ENCODE assay signal across 1 cellular context in genomic region chr9:124218438-124219289, GRCh38.
TF ChIP-seq lines count a peak whose summit lies in the region.

No MANE protein-coding gene starts in this region.

TF ChIP-seq in K562, 482 proteins besides CTCF, POLR2A, EP300 and RAD21 (continued from another document and continues in another):
- TF ChIP-seq ZBTB9 (CRISPR knock-in tag; IDR thresholded peaks at IDR 0.05) (no peak), SMARCE1 (IDR thresholded peaks at IDR 0.05) (peak; percentile 15; the same call in 1 of the 2 replicates), ILK (tag; IDR thresholded peaks at IDR 0.05; ENCODE audit: borderline replicate concordance, low read depth) (no peak), ZNF707 (CRISPR knock-in tag; conservative IDR thresholded peaks at IDR 0.05) (no peak), KAT7 (CRISPR knock-in tag; IDR thresholded peaks at IDR 0.05; ENCODE audit: borderline replicate concordance) (no peak), TAF9B (IDR thresholded peaks at IDR 0.05; ENCODE audit: partially characterized antibody) (no peak), RBM14 (IDR thresholded peaks at IDR 0.05; ENCODE audit: borderline replicate concordance, insufficient read depth, low read depth, low read length) (no peak), ZNF174 (CRISPR knock-in tag; IDR thresholded peaks at IDR 0.05) (no peak), SMAD1 (IDR thresholded peaks at IDR 0.05; ENCODE audit: low read depth, low read length, partially characterized antibody) (no peak), ZNF766 (CRISPR knock-in tag; conservative IDR thresholded peaks at IDR 0.05) (no peak), ZKSCAN8 (CRISPR knock-in tag; IDR thresholded peaks at IDR 0.05) (no peak), FOXK1 (CRISPR knock-in tag; IDR thresholded peaks at IDR 0.05; ENCODE audit: borderline replicate concordance) (no peak), E2F8 (IDR thresholded peaks at IDR 0.05; ENCODE audit: low read depth, partially characterized antibody) (no peak), ZNF277 (CRISPR knock-in tag; IDR thresholded peaks at IDR 0.05; ENCODE audit: borderline replicate concordance) (no peak), SAFB (IDR thresholded peaks at IDR 0.05; ENCODE audit: borderline replicate concordance, low read depth, low read length) (no peak), MIER1 (IDR thresholded peaks at IDR 0.05; ENCODE audit: low read depth) (no peak), FOSL1 (tag; conservative IDR thresholded peaks at IDR 0.05) (peak; percentile 89), POLR2AphosphoS2 (IDR thresholded peaks at IDR 0.05; ENCODE audit: low read length) (no peak), ZNF140 (CRISPR knock-in tag; IDR thresholded peaks at IDR 0.05) (no peak), ARHGAP35 (IDR thresholded peaks at IDR 0.05; ENCODE audit: partially characterized antibody) (no peak), JUNB (CRISPR knock-in tag; conservative IDR thresholded peaks at IDR 0.05) (0 out of 2 replicates have a peak, but pooled peaks have one; percentile 30), SMC3 (conservative IDR thresholded peaks at IDR 0.05; ENCODE audit: insufficient read depth, low read depth, low read length) (no peak), KAT8 (IDR thresholded peaks at IDR 0.05; ENCODE audit: low read depth) (no peak), FOXJ2 (tag; IDR thresholded peaks at IDR 0.05) (no peak), EGR1 (conservative IDR thresholded peaks at IDR 0.05) (no peak), THAP12 (CRISPR knock-in tag; IDR thresholded peaks at IDR 0.05) (no peak), CHD4 (IDR thresholded peaks at IDR 0.05; ENCODE audit: insufficient read depth, insufficient replicate concordance, low read depth, low read length, poor library complexity, severe bottlenecking) (no peak), ERF (CRISPR knock-in tag; IDR thresholded peaks at IDR 0.05) (no peak), KDM1A (IDR thresholded peaks at IDR 0.05) (no peak), ATF3 (IDR thresholded peaks at IDR 0.05) (peak; percentile 86), ATF3 (CRISPR knock-in tag; conservative IDR thresholded peaks at IDR 0.05) (no peak), WHSC1 (IDR thresholded peaks at IDR 0.05; ENCODE audit: low read length) (no peak), ZNF239 (CRISPR knock-in tag; IDR thresholded peaks at IDR 0.05) (no peak), HNRNPUL1 (IDR thresholded peaks at IDR 0.05; ENCODE audit: low read length) (no peak), CSDE1 (IDR thresholded peaks at IDR 0.05) (no peak), LARP7 (IDR thresholded peaks at IDR 0.05) (no peak), ZBTB2 (IDR thresholded peaks at IDR 0.05) (no peak), CBFA2T3 (IDR thresholded peaks at IDR 0.05) (no peak), ZNF717 (CRISPR knock-in tag; IDR thresholded peaks at IDR 0.05) (no peak), FOXM1 (IDR thresholded peaks at IDR 0.05; ENCODE audit: low read depth) (no peak), FOXM1 (CRISPR knock-in tag; IDR thresholded peaks at IDR 0.05; ENCODE audit: low read depth) (no peak)
- TF ChIP-seq, protein P1, sequence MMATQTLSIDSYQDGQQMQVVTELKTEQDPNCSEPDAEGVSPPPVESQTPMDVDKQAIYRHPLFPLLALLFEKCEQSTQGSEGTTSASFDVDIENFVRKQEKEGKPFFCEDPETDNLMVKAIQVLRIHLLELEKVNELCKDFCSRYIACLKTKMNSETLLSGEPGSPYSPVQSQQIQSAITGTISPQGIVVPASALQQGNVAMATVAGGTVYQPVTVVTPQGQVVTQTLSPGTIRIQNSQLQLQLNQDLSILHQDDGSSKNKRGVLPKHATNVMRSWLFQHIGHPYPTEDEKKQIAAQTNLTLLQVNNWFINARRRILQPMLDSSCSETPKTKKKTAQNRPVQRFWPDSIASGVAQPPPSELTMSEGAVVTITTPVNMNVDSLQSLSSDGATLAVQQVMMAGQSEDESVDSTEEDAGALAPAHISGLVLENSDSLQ (IDR thresholded peaks at IDR 0.05) = peak; percentile 45; the same call in 1 of the 2 replicates
- TF ChIP-seq, protein P2, sequence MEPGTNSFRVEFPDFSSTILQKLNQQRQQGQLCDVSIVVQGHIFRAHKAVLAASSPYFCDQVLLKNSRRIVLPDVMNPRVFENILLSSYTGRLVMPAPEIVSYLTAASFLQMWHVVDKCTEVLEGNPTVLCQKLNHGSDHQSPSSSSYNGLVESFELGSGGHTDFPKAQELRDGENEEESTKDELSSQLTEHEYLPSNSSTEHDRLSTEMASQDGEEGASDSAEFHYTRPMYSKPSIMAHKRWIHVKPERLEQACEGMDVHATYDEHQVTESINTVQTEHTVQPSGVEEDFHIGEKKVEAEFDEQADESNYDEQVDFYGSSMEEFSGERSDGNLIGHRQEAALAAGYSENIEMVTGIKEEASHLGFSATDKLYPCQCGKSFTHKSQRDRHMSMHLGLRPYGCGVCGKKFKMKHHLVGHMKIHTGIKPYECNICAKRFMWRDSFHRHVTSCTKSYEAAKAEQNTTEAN (CRISPR knock-in tag; IDR thresholded peaks at IDR 0.05) = no peak
- TF ChIP-seq, protein P3, sequence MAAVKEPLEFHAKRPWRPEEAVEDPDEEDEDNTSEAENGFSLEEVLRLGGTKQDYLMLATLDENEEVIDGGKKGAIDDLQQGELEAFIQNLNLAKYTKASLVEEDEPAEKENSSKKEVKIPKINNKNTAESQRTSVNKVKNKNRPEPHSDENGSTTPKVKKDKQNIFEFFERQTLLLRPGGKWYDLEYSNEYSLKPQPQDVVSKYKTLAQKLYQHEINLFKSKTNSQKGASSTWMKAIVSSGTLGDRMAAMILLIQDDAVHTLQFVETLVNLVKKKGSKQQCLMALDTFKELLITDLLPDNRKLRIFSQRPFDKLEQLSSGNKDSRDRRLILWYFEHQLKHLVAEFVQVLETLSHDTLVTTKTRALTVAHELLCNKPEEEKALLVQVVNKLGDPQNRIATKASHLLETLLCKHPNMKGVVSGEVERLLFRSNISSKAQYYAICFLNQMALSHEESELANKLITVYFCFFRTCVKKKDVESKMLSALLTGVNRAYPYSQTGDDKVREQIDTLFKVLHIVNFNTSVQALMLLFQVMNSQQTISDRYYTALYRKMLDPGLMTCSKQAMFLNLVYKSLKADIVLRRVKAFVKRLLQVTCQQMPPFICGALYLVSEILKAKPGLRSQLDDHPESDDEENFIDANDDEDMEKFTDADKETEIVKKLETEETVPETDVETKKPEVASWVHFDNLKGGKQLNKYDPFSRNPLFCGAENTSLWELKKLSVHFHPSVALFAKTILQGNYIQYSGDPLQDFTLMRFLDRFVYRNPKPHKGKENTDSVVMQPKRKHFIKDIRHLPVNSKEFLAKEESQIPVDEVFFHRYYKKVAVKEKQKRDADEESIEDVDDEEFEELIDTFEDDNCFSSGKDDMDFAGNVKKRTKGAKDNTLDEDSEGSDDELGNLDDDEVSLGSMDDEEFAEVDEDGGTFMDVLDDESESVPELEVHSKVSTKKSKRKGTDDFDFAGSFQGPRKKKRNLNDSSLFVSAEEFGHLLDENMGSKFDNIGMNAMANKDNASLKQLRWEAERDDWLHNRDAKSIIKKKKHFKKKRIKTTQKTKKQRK (IDR thresholded peaks at IDR 0.05; ENCODE audit: borderline replicate concordance, low read depth, low read length) = no peak
- TF ChIP-seq, protein P4, sequence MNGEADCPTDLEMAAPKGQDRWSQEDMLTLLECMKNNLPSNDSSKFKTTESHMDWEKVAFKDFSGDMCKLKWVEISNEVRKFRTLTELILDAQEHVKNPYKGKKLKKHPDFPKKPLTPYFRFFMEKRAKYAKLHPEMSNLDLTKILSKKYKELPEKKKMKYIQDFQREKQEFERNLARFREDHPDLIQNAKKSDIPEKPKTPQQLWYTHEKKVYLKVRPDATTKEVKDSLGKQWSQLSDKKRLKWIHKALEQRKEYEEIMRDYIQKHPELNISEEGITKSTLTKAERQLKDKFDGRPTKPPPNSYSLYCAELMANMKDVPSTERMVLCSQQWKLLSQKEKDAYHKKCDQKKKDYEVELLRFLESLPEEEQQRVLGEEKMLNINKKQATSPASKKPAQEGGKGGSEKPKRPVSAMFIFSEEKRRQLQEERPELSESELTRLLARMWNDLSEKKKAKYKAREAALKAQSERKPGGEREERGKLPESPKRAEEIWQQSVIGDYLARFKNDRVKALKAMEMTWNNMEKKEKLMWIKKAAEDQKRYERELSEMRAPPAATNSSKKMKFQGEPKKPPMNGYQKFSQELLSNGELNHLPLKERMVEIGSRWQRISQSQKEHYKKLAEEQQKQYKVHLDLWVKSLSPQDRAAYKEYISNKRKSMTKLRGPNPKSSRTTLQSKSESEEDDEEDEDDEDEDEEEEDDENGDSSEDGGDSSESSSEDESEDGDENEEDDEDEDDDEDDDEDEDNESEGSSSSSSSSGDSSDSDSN (IDR thresholded peaks at IDR 0.05; ENCODE audit: borderline replicate concordance in 1 of 2, low read depth in 2 of 2, low read length in 2 of 2) = no peak
- TF ChIP-seq, protein P5, sequence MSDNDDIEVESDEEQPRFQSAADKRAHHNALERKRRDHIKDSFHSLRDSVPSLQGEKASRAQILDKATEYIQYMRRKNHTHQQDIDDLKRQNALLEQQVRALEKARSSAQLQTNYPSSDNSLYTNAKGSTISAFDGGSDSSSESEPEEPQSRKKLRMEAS (CRISPR knock-in tag; IDR thresholded peaks at IDR 0.05) = no peak
